Comparison of ENCODE assay signal across 1 cellular context in the genomic region with DNA sequence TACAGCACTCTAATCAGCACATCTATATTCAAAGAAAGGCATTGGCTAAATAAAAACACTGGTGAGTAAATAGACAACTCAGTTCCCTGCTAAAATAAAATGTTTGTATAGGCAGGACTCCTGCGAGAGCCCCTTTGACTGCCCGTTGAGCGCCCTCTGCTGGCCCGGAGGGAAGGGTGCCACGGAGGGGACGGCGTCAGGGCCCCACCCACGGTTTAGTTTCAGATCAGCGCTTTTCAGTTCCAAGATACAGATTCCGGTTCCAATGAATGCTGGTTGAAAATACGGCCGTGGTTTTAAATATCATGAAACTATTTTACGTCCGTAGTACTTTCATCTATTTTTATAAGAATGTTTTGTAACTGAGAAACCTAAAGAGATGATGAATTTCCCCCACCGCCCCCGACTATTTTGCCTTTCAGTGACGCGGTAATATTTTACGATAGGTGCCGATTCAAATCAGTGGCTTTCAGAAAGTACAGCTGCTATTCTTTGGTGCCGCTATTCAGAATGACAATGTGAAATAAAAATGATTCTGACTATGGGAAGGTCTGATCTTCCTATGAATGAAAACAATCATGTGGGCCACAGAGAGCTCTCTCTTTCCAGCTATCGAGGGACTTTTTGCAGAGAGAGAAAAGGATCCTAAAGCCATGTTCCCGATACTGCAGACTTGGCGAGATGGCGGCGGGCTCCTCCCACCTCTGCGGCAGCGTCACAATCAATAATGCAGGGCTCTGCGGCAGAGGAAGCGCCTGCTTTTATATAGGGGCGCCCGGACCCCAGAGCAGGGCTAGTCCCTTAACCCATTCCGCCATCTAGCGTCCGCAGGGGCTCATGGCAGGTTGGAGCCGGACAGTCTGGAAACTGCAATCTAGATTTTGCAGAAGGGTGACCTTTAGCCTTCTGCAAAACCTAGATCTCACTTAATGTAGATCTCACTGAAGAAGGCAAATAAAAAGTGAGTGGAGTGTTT.
TF ChIP-seq lines count a peak whose summit lies in the region.

No MANE protein-coding gene starts in this region.

TF ChIP-seq in K562, 482 proteins besides CTCF, POLR2A, EP300 and RAD21 (continued from another document and continues in another):
- TF ChIP-seq, protein P1, sequence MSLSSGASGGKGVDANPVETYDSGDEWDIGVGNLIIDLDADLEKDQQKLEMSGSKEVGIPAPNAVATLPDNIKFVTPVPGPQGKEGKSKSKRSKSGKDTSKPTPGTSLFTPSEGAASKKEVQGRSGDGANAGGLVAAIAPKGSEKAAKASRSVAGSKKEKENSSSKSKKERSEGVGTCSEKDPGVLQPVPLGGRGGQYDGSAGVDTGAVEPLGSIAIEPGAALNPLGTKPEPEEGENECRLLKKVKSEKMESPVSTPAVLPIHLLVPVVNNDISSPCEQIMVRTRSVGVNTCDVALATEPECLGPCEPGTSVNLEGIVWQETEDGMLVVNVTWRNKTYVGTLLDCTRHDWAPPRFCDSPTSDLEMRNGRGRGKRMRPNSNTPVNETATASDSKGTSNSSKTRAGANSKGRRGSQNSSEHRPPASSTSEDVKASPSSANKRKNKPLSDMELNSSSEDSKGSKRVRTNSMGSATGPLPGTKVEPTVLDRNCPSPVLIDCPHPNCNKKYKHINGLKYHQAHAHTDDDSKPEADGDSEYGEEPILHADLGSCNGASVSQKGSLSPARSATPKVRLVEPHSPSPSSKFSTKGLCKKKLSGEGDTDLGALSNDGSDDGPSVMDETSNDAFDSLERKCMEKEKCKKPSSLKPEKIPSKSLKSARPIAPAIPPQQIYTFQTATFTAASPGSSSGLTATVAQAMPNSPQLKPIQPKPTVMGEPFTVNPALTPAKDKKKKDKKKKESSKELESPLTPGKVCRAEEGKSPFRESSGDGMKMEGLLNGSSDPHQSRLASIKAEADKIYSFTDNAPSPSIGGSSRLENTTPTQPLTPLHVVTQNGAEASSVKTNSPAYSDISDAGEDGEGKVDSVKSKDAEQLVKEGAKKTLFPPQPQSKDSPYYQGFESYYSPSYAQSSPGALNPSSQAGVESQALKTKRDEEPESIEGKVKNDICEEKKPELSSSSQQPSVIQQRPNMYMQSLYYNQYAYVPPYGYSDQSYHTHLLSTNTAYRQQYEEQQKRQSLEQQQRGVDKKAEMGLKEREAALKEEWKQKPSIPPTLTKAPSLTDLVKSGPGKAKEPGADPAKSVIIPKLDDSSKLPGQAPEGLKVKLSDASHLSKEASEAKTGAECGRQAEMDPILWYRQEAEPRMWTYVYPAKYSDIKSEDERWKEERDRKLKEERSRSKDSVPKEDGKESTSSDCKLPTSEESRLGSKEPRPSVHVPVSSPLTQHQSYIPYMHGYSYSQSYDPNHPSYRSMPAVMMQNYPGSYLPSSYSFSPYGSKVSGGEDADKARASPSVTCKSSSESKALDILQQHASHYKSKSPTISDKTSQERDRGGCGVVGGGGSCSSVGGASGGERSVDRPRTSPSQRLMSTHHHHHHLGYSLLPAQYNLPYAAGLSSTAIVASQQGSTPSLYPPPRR (CRISPR knock-in tag; IDR thresholded peaks at IDR 0.05; ENCODE audit: borderline replicate concordance) = no peak
- TF ChIP-seq, protein P2, sequence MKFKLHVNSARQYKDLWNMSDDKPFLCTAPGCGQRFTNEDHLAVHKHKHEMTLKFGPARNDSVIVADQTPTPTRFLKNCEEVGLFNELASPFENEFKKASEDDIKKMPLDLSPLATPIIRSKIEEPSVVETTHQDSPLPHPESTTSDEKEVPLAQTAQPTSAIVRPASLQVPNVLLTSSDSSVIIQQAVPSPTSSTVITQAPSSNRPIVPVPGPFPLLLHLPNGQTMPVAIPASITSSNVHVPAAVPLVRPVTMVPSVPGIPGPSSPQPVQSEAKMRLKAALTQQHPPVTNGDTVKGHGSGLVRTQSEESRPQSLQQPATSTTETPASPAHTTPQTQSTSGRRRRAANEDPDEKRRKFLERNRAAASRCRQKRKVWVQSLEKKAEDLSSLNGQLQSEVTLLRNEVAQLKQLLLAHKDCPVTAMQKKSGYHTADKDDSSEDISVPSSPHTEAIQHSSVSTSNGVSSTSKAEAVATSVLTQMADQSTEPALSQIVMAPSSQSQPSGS (CRISPR knock-in tag; IDR thresholded peaks at IDR 0.05) = no peak
- TF ChIP-seq, protein P3, sequence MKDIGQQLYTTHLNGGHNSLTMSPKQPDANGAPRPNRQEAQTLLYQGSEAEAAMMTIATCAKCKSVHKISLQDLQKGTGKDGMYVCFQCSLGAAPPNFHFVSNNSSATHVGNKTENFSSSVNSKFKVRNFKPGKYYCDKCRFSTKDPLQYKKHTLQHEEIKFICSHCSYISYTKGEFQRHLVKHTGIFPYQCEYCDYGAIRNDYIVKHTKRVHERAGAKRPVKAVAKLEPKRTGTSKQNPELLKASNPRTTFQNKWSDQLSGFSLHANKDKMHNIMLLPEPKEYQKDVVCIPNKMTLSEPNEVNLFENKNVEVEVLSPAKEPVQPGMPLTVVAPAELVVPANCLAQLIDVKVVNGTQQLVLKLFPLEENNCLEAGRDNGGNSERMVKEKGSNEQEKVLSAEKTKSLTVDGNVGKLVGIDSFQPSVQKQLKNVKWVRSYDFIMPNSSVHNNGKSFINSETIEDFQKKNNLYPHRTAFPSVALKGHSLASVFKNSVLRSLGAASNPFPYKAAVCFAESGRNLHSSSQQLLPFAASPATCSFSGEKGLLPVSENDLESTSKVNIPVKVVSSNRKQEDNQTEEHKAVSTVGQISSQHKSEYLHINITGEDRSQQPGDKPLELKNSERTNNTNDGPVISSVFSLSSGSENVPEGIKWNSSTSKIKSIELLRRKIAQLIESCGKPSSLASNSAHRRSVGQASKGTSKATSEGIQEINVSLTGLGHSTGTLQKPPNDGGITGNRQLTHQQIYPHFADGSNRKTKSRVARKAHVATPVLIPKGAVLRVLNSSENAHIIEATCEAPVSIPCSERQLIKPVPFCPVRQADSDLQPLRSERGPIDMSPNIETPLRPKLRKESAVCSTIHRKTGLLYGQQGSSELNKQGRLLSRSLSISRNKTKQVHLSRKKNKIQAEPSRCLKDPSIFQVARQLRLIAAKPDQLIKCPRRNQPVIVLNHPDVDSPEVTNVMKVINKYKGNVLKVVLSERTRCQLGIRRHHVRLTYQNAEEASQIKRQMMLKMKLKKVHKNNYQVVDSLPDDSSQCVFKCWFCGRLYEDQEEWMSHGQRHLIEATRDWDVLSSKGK (CRISPR knock-in tag; IDR thresholded peaks at IDR 0.05) = no peak
- TF ChIP-seq ELF4 (CRISPR knock-in tag; IDR thresholded peaks at IDR 0.05) = no peak
- TF ChIP-seq, protein P4, sequence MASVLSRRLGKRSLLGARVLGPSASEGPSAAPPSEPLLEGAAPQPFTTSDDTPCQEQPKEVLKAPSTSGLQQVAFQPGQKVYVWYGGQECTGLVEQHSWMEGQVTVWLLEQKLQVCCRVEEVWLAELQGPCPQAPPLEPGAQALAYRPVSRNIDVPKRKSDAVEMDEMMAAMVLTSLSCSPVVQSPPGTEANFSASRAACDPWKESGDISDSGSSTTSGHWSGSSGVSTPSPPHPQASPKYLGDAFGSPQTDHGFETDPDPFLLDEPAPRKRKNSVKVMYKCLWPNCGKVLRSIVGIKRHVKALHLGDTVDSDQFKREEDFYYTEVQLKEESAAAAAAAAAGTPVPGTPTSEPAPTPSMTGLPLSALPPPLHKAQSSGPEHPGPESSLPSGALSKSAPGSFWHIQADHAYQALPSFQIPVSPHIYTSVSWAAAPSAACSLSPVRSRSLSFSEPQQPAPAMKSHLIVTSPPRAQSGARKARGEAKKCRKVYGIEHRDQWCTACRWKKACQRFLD (CRISPR knock-in tag; IDR thresholded peaks at IDR 0.05) = no peak
- no peak for TF ChIP-seq PYGO2 (tag; IDR thresholded peaks at IDR 0.05)
- TF ChIP-seq MYBL2 (IDR thresholded peaks at IDR 0.05; ENCODE audit: low read depth) = no peak
- no peak for TF ChIP-seq MYBL2 (CRISPR knock-in tag; IDR thresholded peaks at IDR 0.05; ENCODE audit: borderline replicate concordance)
- no peak for TF ChIP-seq TAF15 (IDR thresholded peaks at IDR 0.05; ENCODE audit: low read depth, low read length)
- no peak for TF ChIP-seq SIRT6 (IDR thresholded peaks at IDR 0.05; ENCODE audit: low read depth, low read length)
- no peak for TF ChIP-seq CBX5 (IDR thresholded peaks at IDR 0.05; ENCODE audit: borderline replicate concordance, low read depth)
- TF ChIP-seq ZNF77 (CRISPR knock-in tag; IDR thresholded peaks at IDR 0.05) = no peak
- no peak for TF ChIP-seq BCL6 (CRISPR knock-in tag; IDR thresholded peaks at IDR 0.05)
- no peak for TF ChIP-seq HMG20A (CRISPR knock-in tag; conservative IDR thresholded peaks at IDR 0.05)
- no peak for TF ChIP-seq SRF (CRISPR knock-in tag; IDR thresholded peaks at IDR 0.05)
- no peak for TF ChIP-seq ZNF696 (CRISPR knock-in tag; conservative IDR thresholded peaks at IDR 0.05)
- no peak for TF ChIP-seq FOXA1 (IDR thresholded peaks at IDR 0.05; ENCODE audit: borderline replicate concordance)
- TF ChIP-seq, protein P5, sequence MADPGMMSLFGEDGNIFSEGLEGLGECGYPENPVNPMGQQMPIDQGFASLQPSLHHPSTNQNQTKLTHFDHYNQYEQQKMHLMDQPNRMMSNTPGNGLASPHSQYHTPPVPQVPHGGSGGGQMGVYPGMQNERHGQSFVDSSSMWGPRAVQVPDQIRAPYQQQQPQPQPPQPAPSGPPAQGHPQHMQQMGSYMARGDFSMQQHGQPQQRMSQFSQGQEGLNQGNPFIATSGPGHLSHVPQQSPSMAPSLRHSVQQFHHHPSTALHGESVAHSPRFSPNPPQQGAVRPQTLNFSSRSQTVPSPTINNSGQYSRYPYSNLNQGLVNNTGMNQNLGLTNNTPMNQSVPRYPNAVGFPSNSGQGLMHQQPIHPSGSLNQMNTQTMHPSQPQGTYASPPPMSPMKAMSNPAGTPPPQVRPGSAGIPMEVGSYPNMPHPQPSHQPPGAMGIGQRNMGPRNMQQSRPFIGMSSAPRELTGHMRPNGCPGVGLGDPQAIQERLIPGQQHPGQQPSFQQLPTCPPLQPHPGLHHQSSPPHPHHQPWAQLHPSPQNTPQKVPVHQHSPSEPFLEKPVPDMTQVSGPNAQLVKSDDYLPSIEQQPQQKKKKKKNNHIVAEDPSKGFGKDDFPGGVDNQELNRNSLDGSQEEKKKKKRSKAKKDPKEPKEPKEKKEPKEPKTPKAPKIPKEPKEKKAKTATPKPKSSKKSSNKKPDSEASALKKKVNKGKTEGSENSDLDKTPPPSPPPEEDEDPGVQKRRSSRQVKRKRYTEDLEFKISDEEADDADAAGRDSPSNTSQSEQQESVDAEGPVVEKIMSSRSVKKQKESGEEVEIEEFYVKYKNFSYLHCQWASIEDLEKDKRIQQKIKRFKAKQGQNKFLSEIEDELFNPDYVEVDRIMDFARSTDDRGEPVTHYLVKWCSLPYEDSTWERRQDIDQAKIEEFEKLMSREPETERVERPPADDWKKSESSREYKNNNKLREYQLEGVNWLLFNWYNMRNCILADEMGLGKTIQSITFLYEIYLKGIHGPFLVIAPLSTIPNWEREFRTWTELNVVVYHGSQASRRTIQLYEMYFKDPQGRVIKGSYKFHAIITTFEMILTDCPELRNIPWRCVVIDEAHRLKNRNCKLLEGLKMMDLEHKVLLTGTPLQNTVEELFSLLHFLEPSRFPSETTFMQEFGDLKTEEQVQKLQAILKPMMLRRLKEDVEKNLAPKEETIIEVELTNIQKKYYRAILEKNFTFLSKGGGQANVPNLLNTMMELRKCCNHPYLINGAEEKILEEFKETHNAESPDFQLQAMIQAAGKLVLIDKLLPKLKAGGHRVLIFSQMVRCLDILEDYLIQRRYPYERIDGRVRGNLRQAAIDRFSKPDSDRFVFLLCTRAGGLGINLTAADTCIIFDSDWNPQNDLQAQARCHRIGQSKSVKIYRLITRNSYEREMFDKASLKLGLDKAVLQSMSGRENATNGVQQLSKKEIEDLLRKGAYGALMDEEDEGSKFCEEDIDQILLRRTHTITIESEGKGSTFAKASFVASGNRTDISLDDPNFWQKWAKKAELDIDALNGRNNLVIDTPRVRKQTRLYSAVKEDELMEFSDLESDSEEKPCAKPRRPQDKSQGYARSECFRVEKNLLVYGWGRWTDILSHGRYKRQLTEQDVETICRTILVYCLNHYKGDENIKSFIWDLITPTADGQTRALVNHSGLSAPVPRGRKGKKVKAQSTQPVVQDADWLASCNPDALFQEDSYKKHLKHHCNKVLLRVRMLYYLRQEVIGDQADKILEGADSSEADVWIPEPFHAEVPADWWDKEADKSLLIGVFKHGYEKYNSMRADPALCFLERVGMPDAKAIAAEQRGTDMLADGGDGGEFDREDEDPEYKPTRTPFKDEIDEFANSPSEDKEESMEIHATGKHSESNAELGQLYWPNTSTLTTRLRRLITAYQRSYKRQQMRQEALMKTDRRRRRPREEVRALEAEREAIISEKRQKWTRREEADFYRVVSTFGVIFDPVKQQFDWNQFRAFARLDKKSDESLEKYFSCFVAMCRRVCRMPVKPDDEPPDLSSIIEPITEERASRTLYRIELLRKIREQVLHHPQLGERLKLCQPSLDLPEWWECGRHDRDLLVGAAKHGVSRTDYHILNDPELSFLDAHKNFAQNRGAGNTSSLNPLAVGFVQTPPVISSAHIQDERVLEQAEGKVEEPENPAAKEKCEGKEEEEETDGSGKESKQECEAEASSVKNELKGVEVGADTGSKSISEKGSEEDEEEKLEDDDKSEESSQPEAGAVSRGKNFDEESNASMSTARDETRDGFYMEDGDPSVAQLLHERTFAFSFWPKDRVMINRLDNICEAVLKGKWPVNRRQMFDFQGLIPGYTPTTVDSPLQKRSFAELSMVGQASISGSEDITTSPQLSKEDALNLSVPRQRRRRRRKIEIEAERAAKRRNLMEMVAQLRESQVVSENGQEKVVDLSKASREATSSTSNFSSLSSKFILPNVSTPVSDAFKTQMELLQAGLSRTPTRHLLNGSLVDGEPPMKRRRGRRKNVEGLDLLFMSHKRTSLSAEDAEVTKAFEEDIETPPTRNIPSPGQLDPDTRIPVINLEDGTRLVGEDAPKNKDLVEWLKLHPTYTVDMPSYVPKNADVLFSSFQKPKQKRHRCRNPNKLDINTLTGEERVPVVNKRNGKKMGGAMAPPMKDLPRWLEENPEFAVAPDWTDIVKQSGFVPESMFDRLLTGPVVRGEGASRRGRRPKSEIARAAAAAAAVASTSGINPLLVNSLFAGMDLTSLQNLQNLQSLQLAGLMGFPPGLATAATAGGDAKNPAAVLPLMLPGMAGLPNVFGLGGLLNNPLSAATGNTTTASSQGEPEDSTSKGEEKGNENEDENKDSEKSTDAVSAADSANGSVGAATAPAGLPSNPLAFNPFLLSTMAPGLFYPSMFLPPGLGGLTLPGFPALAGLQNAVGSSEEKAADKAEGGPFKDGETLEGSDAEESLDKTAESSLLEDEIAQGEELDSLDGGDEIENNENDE (IDR thresholded peaks at IDR 0.05; ENCODE audit: low read depth, low read length) = no peak
- no peak for TF ChIP-seq TSC22D4 (tag; IDR thresholded peaks at IDR 0.05)
- no peak for TF ChIP-seq LARP7 (IDR thresholded peaks at IDR 0.05)
- no peak for TF ChIP-seq ZSCAN29 (IDR thresholded peaks at IDR 0.05)
- no peak for TF ChIP-seq KLF6 (CRISPR knock-in tag; IDR thresholded peaks at IDR 0.05; ENCODE audit: borderline replicate concordance)
- TF ChIP-seq ASH1L (IDR thresholded peaks at IDR 0.05; ENCODE audit: borderline replicate concordance, low read depth, partially characterized antibody) = no peak
- TF ChIP-seq NFE2L1 (tag; IDR thresholded peaks at IDR 0.05; ENCODE audit: borderline replicate concordance, low read depth) = no peak
- no peak for TF ChIP-seq ZFP30 (CRISPR knock-in tag; IDR thresholded peaks at IDR 0.05; ENCODE audit: borderline replicate concordance)
- TF ChIP-seq KLF13 (tag; IDR thresholded peaks at IDR 0.05; ENCODE audit: borderline replicate concordance, low read depth) = no peak
- no peak for TF ChIP-seq ZNF780A (CRISPR knock-in tag; IDR thresholded peaks at IDR 0.05)
- TF ChIP-seq, protein P6, sequence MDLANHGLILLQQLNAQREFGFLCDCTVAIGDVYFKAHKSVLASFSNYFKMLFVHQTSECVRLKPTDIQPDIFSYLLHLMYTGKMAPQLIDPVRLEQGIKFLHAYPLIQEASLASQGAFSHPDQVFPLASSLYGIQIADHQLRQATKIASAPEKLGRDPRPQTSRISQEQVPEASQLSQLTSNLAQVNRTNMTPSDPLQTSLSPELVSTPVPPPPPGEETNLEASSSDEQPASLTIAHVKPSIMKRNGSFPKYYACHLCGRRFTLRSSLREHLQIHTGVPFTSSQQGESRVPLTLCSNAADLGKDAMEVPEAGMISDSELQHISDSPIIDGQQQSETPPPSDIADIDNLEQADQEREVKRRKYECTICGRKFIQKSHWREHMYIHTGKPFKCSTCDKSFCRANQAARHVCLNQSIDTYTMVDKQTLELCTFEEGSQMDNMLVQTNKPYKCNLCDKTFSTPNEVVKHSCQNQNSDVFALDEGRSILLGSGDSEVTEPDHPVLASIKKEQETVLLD (IDR thresholded peaks at IDR 0.05) = no peak
